In genomic region chr12:92943482-92944250, GRCh38 we compare ENCODE assay signal across 11 cellular contexts. TPM values are rescaled to one million over a fixed set of nuclear protein-coding genes. Genes with fewer than 3 reads are reported as not detected.
DNase-seq lines count a peak whose midpoint lies in the region; ATAC-seq, FAIRE-seq and TF ChIP-seq lines count a peak whose summit lies in the region.
"Had no signal": no experiment of that assay in that cellular context is flagged by ENCODE, and none has a peak within 500 bp of the region (broad histone marks: within the 10 kb centered on the region; RNA-seq: fewer than 3 reads in every experiment).

No MANE protein-coding gene starts in this region.

- no peak overlapping the region for H3K4me3 ChIP-seq in Karpas-422 (ENCODE audit: low read length)
- no peak overlapping the region for H3K4me3 ChIP-seq in GM12878
- H3K4me3 ChIP-seq: heart right ventricle had no signal

- peak overlapping the region; percentile 20 for H3K4me2 ChIP-seq in Karpas-422 (ENCODE audit: low read depth, low read length, poor library complexity, severe bottlenecking)
- H3K4me2 ChIP-seq in GM12878 (ENCODE audit: control insufficient read depth, insufficient read depth) = no peak overlapping the region

- in situ Hi-C loops in GM12878 (cut with MboI) = no loop called here

- no peaks in the 10 kb centered on the region for H4K20me1 ChIP-seq in Karpas-422 (ENCODE audit: insufficient read depth, low read depth, low read length)
- H4K20me1 ChIP-seq in GM12878 (ENCODE audit: control insufficient read depth, insufficient read depth) = no peaks in the 10 kb centered on the region

- peak; percentile 49 for DNase-seq in Karpas-422
- DNase-seq in GM12878 (ENCODE audit: low read depth, low spot score) = no peak
- DNase-seq in omental fat pad (ENCODE audit: low spot score) = no peak
- no peak for DNase-seq in NCI-H1048 (lab: John Stamatoyannopoulos, UW)
- DNase-seq in activated CD4-positive, alpha-beta T cell treated with anti-CD3 and anti-CD28 coated beads, Interleukin-2, amount 50 U/mL, for 1 hour = no peak
- no peak for DNase-seq in DMS53 (lab: John Stamatoyannopoulos, UW)
- DNase-seq: activated naive CD8-positive, alpha-beta T cell treated with anti-CD3 and anti-CD28 coated beads, Interleukin-2, amount 50 U/mL, for 24 hours; DMS79; heart right ventricle had no signal

- H3K4me1 ChIP-seq in Karpas-422 (ENCODE audit: low read length) = peaks cover 14% of the 10 kb centered on the region
- H3K4me1 ChIP-seq in GM12878 (ENCODE audit: control insufficient read depth, insufficient read depth, low read length) = no peaks in the 10 kb centered on the region

- H3K9me2 ChIP-seq in Karpas-422 (replicated peaks; ENCODE audit: insufficient read depth, low read length) = no peaks in the 10 kb centered on the region

- CTCF ChIA-PET in GM12878 (lab: Yijun Ruan, JAX) = interaction anchor here (0.6 to 4.8 kb wide), 11 partner anchors 11 to 484 kb away, joined by 3 to 18 read pairs (median 4); no protein-coding TSS in a partner anchor

- intact Hi-C loops in GM12878 (cut with micrococcal nuclease; ENCODE audit: unreplicated experiment) = no loop called here

- H3K36me3 ChIP-seq in Karpas-422 (ENCODE audit: insufficient read depth, low read length) = no peaks in the 10 kb centered on the region
- no peaks in the 10 kb centered on the region for H3K36me3 ChIP-seq in GM12878 (ENCODE audit: control insufficient read depth in 2 of 2, insufficient read depth in 2 of 2, low read length in 1 of 2)
- H3K36me3 ChIP-seq: heart right ventricle had no signal

- POLR2A ChIA-PET in GM12878 (lab: Charles Lee) = interaction anchor here (0.8 to 1.5 kb wide), 2 partner anchors 12 to 15 kb away, joined by 4 to 7 read pairs; partner anchors contain the start of gene EEA1

- ATAC-seq in GM18870 (IDR thresholded peaks at IDR 0.05; ENCODE audit: unreplicated experiment) (peak; percentile 59), GM12878 (peak; percentile 75), omental fat pad (ENCODE audit: low FRiP score) (peak; percentile 80)
- ATAC-seq in activated CD4-positive, CD25-positive, alpha-beta regulatory T cell treated with anti-CD3 and anti-CD28 coated beads, Interleukin-2, amount 50 U/mL, for 24 hours = no peak
- ATAC-seq: activated naive CD8-positive, alpha-beta T cell treated with anti-CD3 and anti-CD28 coated beads, Interleukin-2, amount 50 U/mL, for 24 hours; heart right ventricle had no signal

- FAIRE-seq in GM12878 (lab: Jason Lieb, UNC) = peak; percentile 49

- TF ChIP-seq CTCF in GM12878 (IDR thresholded peaks at IDR 0.05 in 2 of 3, conservative IDR thresholded peaks at IDR 0.05 in 1 of 3; ENCODE audit: control insufficient read depth in 2 of 3, extremely low read depth in 1 of 3, insufficient read depth in 1 of 3, low read depth in 3 of 3, low read length in 3 of 3) (0 out of 6 replicates have a peak, but pooled peaks have one; percentile 0 to 18 (median 6)), omental fat pad (IDR thresholded peaks at IDR 0.05) (no peak)

- H3K79me2 ChIP-seq in Karpas-422 (ENCODE audit: low read length) = peaks cover 5% of the 10 kb centered on the region; the same call in 1 of the 2 replicates
- H3K79me2 ChIP-seq in GM12878 (ENCODE audit: control insufficient read depth, insufficient read depth, low read length) = no peaks in the 10 kb centered on the region

- RAD21 ChIA-PET in GM12878 (lab: Charles Lee; ENCODE audit: unreplicated experiment) = interaction anchor here (0.7 to 2.0 kb wide), 7 partner anchors 14 to 1562 kb away, joined by 3 to 4 read pairs (median 3); partner anchors contain the start of gene EEA1

- SMC1A ChIA-PET in GM12878 (lab: Charles Lee; ENCODE audit: uncharacterized antibody, unreplicated experiment) = interaction anchor here (0.6 to 2.4 kb wide), 13 partner anchors 9 to 111 kb away, joined by 3 to 7 read pairs (median 3); partner anchors contain the start of gene EEA1

- H3K27ac ChIP-seq in Karpas-422 (ENCODE audit: low read length) = no peak overlapping the region
- H3K27ac ChIP-seq in GM12878 (ENCODE audit: control insufficient read depth, insufficient read depth) = no peak overlapping the region
- H3K27ac ChIP-seq: heart right ventricle had no signal

- TF ChIP-seq POLR2A in GM12878 (IDR thresholded peaks at IDR 0.05; ENCODE audit: low read depth, low read length) = no peak

- BruUV-seq in GM12878 (replicated peaks; lab: Mats Ljungman, UMichigan) = no TSS peak

- no peaks in the 10 kb centered on the region for H3K27me3 ChIP-seq in Karpas-422 (ENCODE audit: low read length)
- H3K27me3 ChIP-seq in GM12878 (replicated peaks in 1 of 2; ENCODE audit: control insufficient read depth in 2 of 2, insufficient read depth in 2 of 2, low read length in 1 of 2) = no peaks in the 10 kb centered on the region
- H3K27me3 ChIP-seq: heart right ventricle had no signal

- H2AFZ ChIP-seq in Karpas-422 (ENCODE audit: low read length) (no peak overlapping the region), GM12878 (ENCODE audit: control insufficient read depth, low read depth, low read length) (no peak overlapping the region)

- TF ChIP-seq EP300 in GM12878 (IDR thresholded peaks at IDR 0.05; ENCODE audit: borderline replicate concordance in 1 of 2, control insufficient read depth in 1 of 2, low read depth in 2 of 2, low read length in 2 of 2) = no peak

- TF ChIP-seq RAD21 in GM12878 (IDR thresholded peaks at IDR 0.05; ENCODE audit: insufficient read depth, low read depth, low read length) = no peak

- no peaks in the 10 kb centered on the region for H3K9me3 ChIP-seq in Karpas-422 (ENCODE audit: low read length)
- H3K9me3 ChIP-seq in GM12878 (replicated peaks; ENCODE audit: control insufficient read depth, insufficient read depth, low read length) = peaks cover 8% of the 10 kb centered on the region; the same call in 2 of the 3 replicates
- H3K9me3 ChIP-seq: heart right ventricle had no signal

- H3K9ac ChIP-seq in Karpas-422 (ENCODE audit: low read length) (no peak overlapping the region), GM12878 (ENCODE audit: control insufficient read depth, insufficient read depth, low read length) (no peak overlapping the region)

- 63% methylated on average over 6 of the region's 6 CpGs for WGBS in GM12878 (ENCODE audit: insufficient coverage, insufficient replicate concordance, low lambda C conversion rate, missing lambda C conversion rate)

TF ChIP-seq in GM12878, 131 proteins besides CTCF, POLR2A, EP300 and RAD21:
- TF ChIP-seq HSF1 (IDR thresholded peaks at IDR 0.05; ENCODE audit: low read depth, low read length) = no peak
- TF ChIP-seq RELB (IDR thresholded peaks at IDR 0.05; ENCODE audit: low read depth) = no peak
- no peak for TF ChIP-seq ZNF207 (IDR thresholded peaks at IDR 0.05; ENCODE audit: borderline replicate concordance)
- TF ChIP-seq CREB1 (IDR thresholded peaks at IDR 0.05; ENCODE audit: low read depth) = no peak

RNA-seq across cellular contexts. Expression of gene EEA1, which starts 14.6 kb away (rescaled TPM):
- total RNA-seq in Karpas-422 (2014; rRNA removed; shearing (Covaris generic); ENCODE audit: low replicate concordance) = 4.8 and 9.2 TPM in 2 replicates
- 24.6 and 34.9 TPM in 2 replicates for total RNA-seq in GM12878 (2013; cell fraction: nucleolus; rRNA removed)
- total RNA-seq in GM12878 (2014; rRNA removed) = 9.3 and 10.8 TPM in 2 replicates
- 17.3 and 21.7 TPM in 2 replicates for total RNA-seq in GM12878 (2014; rRNA removed; fragmentation: Illumina TruSeq; extraction: Trizol)
- total RNA-seq in GM12878 (2021) = 26.5 and 27.7 TPM in 2 replicates
- 2.3 TPM for polyA plus RNA-seq in GM12878 (2011; ENCODE audit: low read depth)
- 9.7 and 16.5 TPM in 2 replicates for polyA plus RNA-seq in GM12878 (2011; rRNA removed)
- 2.1 and 2.2 TPM in 2 replicates for polyA plus RNA-seq in GM12878 (2011; cell fraction: cytosol; rRNA removed)
- polyA plus RNA-seq in GM12878 (2011; cell fraction: nucleus; rRNA removed) = 6.8 and 9.4 TPM in 2 replicates
- polyA plus RNA-seq in GM12878 (2012) = 4.1 and 7.0 TPM in 2 replicates
- polyA plus RNA-seq in GM12878 (2014; fragmentation: Illumina TruSeq; extraction: Trizol) = 20.0 and 23.0 TPM in 2 replicates
- 1 to 10 TPM; 5.5 to 9.5 TPM for polyA plus RNA-seq in GM12878 (2014; fragmentation: Nextera tagmentation; extraction: Ambion mirVana)
- polyA plus RNA-seq in GM12878 (2014; rRNA removed) = 4.9 and 6.9 TPM in 2 replicates
- 10 to 100 TPM; 38.4 to 40.3 TPM for polyA plus RNA-seq in GM12878 (2016; fragmentation: Nextera tagmentation; extraction: Ambion mirVana)
- polyA minus RNA-seq in GM12878 (2011; rRNA and poly(A)+ RNA removed) = 5.9 and 11.0 TPM in 2 replicates
- polyA minus RNA-seq in GM12878 (2011; cell fraction: cytosol; rRNA and poly(A)+ RNA removed) = 11.2 and 17.9 TPM in 2 replicates
- 9.7 and 10.8 TPM in 2 replicates for polyA minus RNA-seq in GM12878 (2011; cell fraction: nucleus; rRNA and poly(A)+ RNA removed)
- 10 to 100 TPM; 20.6 to 40.6 (median 25.4) TPM for total RNA-seq in omental fat pad

Comparison
In these comparisons a context has a peak if more than half of its experiments do, and no peak if none do; other contexts are left out.
1. ATAC-seq: peak in GM18870 (single experiment), GM12878 (single experiment) and omental fat pad (single experiment); none in activated CD4-positive, CD25-positive, alpha-beta regulatory T cell treated with anti-CD3 and anti-CD28 coated beads, Interleukin-2, amount 50 U/mL, for 24 hours (0 of 2).
2. CTCF ChIP-seq: peak in GM12878 (3 of 3); none in omental fat pad (0 of 3).